In genomic region chr2:27956895-27957294, GRCh38 we compare ENCODE assay signal across 1 cellular context.
TF ChIP-seq lines count a peak whose summit lies in the region.

No MANE protein-coding gene starts in this region.

TF ChIP-seq in SK-N-SH treated with all-trans-retinoic acid at 6 μM for 48 hours, 23 proteins besides CTCF, POLR2A, EP300 and RAD21 (continued from another document):
- TF ChIP-seq RARB (CRISPR knock-in tag; IDR thresholded peaks at IDR 0.05) = no peak
- TF ChIP-seq, protein P1, sequence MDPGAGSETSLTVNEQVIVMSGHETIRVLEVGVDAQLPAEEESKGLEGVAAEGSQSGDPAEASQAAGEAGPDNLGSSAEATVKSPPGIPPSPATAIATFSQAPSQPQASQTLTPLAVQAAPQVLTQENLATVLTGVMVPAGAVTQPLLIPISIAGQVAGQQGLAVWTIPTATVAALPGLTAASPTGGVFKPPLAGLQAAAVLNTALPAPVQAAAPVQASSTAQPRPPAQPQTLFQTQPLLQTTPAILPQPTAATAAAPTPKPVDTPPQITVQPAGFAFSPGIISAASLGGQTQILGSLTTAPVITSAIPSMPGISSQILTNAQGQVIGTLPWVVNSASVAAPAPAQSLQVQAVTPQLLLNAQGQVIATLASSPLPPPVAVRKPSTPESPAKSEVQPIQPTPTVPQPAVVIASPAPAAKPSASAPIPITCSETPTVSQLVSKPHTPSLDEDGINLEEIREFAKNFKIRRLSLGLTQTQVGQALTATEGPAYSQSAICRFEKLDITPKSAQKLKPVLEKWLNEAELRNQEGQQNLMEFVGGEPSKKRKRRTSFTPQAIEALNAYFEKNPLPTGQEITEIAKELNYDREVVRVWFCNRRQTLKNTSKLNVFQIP (CRISPR knock-in tag; IDR thresholded peaks at IDR 0.05; ENCODE audit: borderline replicate concordance, low read depth) = no peak
